16 cellular contexts compared by ENCODE assay signal in the genomic region with DNA sequence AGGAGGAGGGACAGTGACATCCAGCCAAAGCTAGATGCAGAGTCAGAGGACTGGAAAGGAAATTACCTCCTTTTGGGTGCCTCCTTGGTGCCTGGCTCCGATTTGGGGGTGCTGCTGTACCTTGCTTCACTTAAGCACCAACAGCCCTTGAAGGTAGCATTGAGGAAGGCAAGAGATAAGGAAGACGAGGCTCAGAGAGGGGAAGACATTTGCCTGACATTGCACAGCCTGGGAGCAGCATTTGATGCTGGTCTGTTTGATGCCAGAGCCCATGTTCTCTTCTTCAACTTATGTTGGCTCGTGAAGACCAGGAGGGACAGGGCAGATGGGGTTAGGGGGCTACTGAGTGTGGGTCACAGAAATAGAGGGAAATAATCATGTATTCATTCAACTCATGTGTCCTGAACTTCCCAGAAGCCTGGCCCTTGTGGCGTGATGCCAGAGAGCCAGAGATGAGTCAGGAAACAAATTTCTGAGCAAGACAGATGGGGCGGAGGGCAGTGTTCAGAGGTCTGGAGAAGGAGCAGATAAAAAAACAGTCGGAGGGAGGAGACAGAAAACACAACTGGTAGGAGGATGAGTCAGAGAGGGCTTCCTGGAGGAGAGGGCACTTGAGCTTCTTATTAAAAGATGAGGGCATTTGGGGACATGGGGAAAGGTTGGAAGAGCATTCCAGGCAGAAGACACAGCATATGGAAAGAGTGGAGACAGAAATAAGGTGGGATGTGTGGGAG. TPM values are rescaled to one million over a fixed set of nuclear protein-coding genes. Genes with fewer than 3 reads are reported as not detected.
A peak's percentile ranks its signal among the peaks of the same experiment; 100 is the strongest.
DNase-seq lines count a peak whose midpoint lies in the region; ATAC-seq, FAIRE-seq and TF ChIP-seq lines count a peak whose summit lies in the region.
"Had no signal": no experiment of that assay in that cellular context is flagged by ENCODE, and none has a peak within 500 bp of the region (broad histone marks: within the 10 kb centered on the region; RNA-seq: fewer than 3 reads in every experiment).

No MANE protein-coding gene starts in this region.

- intact Hi-C loops in adrenal gland (cut with DNase I), result no loop called here

- no peak for ATAC-seq in HG03139 (IDR thresholded peaks at IDR 0.05; ENCODE audit: unreplicated experiment)
- ATAC-seq: effector memory CD8-positive, alpha-beta T cell; pancreas had no signal

- H3K27me3 ChIP-seq in BE2C (peaks cover 24% of the 10 kb centered on the region), adrenal gland (peaks cover 14% of the 10 kb centered on the region)
- H3K27me3 ChIP-seq: pancreas had no signal

- H3K9me3 ChIP-seq in BE2C (no peaks in the 10 kb centered on the region), adrenal gland (replicated peaks in 1 of 3) (no peaks in the 10 kb centered on the region)
- H3K9me3 ChIP-seq: pancreas had no signal

- DNase-seq in BE2C, result peak; percentile 64
- peak; percentile 38 for DNase-seq in HS-27A (ENCODE audit: low read depth)
- DNase-seq in adrenal gland, result peak; percentile 46 to 74 (median 66)
- DNase-seq in islet precursor cell, result peak; percentile 82
- DNase-seq in GM12891 (ENCODE audit: insufficient read length, low spot score), result no peak
- no peak for DNase-seq in UCSD-AML1 (lab: John Stamatoyannopoulos, UW; ENCODE audit: unreplicated experiment)
- DNase-seq in NCI-H1436 treated with DMSO at 0.1 percent for 48 hours (lab: John Stamatoyannopoulos, UW), result no peak
- DNase-seq: activated CD4-positive, alpha-beta T cell treated with anti-CD3 and anti-CD28 coated beads for 1 hour; activated T-cell treated with anti-CD3 and anti-CD28 coated beads, Interleukin-2, amount 50 U/mL, for 1 hour; aorta; CD4-positive, alpha-beta memory T cell; effector memory CD8-positive, alpha-beta T cell; NCI-H187; pancreas; stimulated activated naive CD4-positive, alpha-beta T cell treated with Interleukin-2 at 50 U/mL for 16 hours had no signal

- no peak for FAIRE-seq in GM12891 (lab: Jason Lieb, UNC)
- FAIRE-seq: pancreas had no signal

- 29 to 41% (median 35%) methylated on average over 6 of the region's 6 CpGs for WGBS in adrenal gland, 4 donors

- H3K4me1 ChIP-seq in BE2C (no peaks in the 10 kb centered on the region), adrenal gland (replicated peaks in 1 of 2) (no peaks in the 10 kb centered on the region)
- H3K4me1 ChIP-seq: pancreas had no signal

- TF ChIP-seq POLR2A in adrenal gland (IDR thresholded peaks at IDR 0.05) (no peak), GM12891 (IDR thresholded peaks at IDR 0.05; ENCODE audit: low read depth, low read length) (no peak)

- TF ChIP-seq CTCF in BE2C (IDR thresholded peaks at IDR 0.05; ENCODE audit: low read depth, low read length), result no peak
- no peak for TF ChIP-seq CTCF in adrenal gland (IDR thresholded peaks at IDR 0.05)

- H3K27ac ChIP-seq in adrenal gland, result no peak overlapping the region
- H3K27ac ChIP-seq: pancreas had no signal

- H3K4me3 ChIP-seq in BE2C (ENCODE audit: low read depth, low read length), result no peak overlapping the region
- H3K4me3 ChIP-seq in adrenal gland, result no peak overlapping the region
- H3K4me3 ChIP-seq: pancreas had no signal

- H3K36me3 ChIP-seq in BE2C, result no peaks in the 10 kb centered on the region
- no peaks in the 10 kb centered on the region for H3K36me3 ChIP-seq in adrenal gland (replicated peaks in 1 of 2)
- H3K36me3 ChIP-seq: pancreas had no signal

TF ChIP-seq in GM12891, 5 proteins besides CTCF, POLR2A, EP300 and RAD21:
- TF ChIP-seq POU2F2 (IDR thresholded peaks at IDR 0.05; ENCODE audit: low read depth, low read length) (no peak), POLR2AphosphoS5 (IDR thresholded peaks at IDR 0.05; ENCODE audit: low read depth, low read length) (no peak), PAX5 (IDR thresholded peaks at IDR 0.05; ENCODE audit: insufficient read depth, low read length, severe bottlenecking) (no peak), TAF1 (IDR thresholded peaks at IDR 0.05; ENCODE audit: low read depth, low read length) (no peak), SPI1 (IDR thresholded peaks at IDR 0.05; ENCODE audit: low read depth, low read length) (no peak)

RNA-seq across cellular contexts. Expression of a gene that starts 3.0 kb away (rescaled TPM):
- polyA plus RNA-seq in BE2C (2012; ENCODE audit: insufficient read depth, insufficient read length, low read depth), result 7.1 TPM
- 1 to 10 TPM in 6 of 8 donors, not detected in 2; 2.4 to 8.2 (median 6.0) TPM for total RNA-seq in adrenal gland
- 10 to 100 TPM in 1 of 3 donors, 1 to 10 TPM in 1, not detected in 1; 4.6 to 39.6 TPM for polyA plus RNA-seq in adrenal gland
- polyA plus RNA-seq in GM12891 (2012; ENCODE audit: low read depth, missing spikeins), result not detected
- total RNA-seq: aorta; CD4-positive, alpha-beta memory T cell had no signal
- polyA plus RNA-seq: aorta; CD4-positive, alpha-beta memory T cell had no signal

RNA-seq across cellular contexts. Expression of a gene that starts 6.6 kb away (rescaled TPM):
- 1.4 TPM for polyA plus RNA-seq in BE2C (2012; ENCODE audit: insufficient read depth, insufficient read length, low read depth)
- total RNA-seq in adrenal gland, result 1 to 10 TPM in 3 of 8 donors, under 1 TPM in 4, not detected in 1; 0.27 to 3.4 (median 0.75) TPM
- polyA plus RNA-seq in adrenal gland, result 1 to 10 TPM in 1 of 3 donors, under 1 TPM in 2; 0.26 to 1.8 (median 0.77) TPM
- not detected for polyA plus RNA-seq in GM12891 (2012; ENCODE audit: low read depth, missing spikeins)
- total RNA-seq: CD4-positive, alpha-beta memory T cell had no signal
- polyA plus RNA-seq: aorta had no signal

Comparison
In these comparisons a context has a peak if more than half of its experiments do, and no peak if none do; other contexts are left out.
1. DNase-seq: peak in BE2C (single experiment), HS-27A (single experiment), adrenal gland (7 of 7) and islet precursor cell (single experiment); none in GM12891 (single experiment), UCSD-AML1 (single experiment) and NCI-H1436 treated with DMSO at 0.1 percent for 48 hours (single experiment).